Comparison of ENCODE assay signal across 1 cellular context in the genomic region with DNA sequence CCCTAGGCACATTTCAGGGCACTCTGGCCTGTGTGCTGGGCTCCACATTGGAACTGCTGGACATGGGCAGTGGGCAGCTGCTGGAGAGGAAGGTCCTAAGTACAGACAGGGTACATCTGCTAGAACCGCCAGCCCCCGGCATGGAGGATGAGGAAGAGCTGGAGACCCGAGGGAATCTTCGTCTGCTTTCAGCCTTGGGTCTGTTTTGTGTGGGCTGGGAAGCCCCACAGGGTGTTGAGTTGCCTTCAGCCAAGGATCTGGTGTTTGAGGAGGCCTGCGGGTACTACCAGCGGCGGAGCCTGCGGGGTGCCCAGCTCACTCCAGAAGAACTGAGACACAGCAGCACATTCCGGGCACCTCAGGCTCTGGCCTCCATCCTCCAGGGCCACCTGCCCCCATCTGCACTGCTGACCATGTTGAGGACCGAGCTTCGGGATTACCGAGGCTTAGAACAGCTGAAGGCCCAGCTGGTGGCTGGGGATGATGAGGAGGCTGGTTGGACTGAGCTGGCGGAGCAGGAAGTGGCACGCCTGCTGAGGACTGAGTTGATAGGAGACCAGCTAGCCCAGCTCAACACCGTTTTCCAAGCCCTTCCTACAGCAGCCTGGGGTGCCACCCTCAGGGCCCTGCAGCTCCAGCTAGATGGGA.
TF ChIP-seq lines count a peak whose summit lies in the region.

No MANE protein-coding gene starts in this region.

TF ChIP-seq in K562, 482 proteins besides CTCF, POLR2A, EP300 and RAD21:
- TF ChIP-seq, protein P1, sequence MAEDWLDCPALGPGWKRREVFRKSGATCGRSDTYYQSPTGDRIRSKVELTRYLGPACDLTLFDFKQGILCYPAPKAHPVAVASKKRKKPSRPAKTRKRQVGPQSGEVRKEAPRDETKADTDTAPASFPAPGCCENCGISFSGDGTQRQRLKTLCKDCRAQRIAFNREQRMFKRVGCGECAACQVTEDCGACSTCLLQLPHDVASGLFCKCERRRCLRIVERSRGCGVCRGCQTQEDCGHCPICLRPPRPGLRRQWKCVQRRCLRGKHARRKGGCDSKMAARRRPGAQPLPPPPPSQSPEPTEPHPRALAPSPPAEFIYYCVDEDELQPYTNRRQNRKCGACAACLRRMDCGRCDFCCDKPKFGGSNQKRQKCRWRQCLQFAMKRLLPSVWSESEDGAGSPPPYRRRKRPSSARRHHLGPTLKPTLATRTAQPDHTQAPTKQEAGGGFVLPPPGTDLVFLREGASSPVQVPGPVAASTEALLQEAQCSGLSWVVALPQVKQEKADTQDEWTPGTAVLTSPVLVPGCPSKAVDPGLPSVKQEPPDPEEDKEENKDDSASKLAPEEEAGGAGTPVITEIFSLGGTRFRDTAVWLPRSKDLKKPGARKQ (CRISPR knock-in tag; IDR thresholded peaks at IDR 0.05) = no peak
- TF ChIP-seq SREBF1 (IDR thresholded peaks at IDR 0.05; ENCODE audit: borderline replicate concordance, low read depth, low read length) = no peak
- no peak for TF ChIP-seq ZNF12 (CRISPR knock-in tag; IDR thresholded peaks at IDR 0.05)
- TF ChIP-seq, protein P2, sequence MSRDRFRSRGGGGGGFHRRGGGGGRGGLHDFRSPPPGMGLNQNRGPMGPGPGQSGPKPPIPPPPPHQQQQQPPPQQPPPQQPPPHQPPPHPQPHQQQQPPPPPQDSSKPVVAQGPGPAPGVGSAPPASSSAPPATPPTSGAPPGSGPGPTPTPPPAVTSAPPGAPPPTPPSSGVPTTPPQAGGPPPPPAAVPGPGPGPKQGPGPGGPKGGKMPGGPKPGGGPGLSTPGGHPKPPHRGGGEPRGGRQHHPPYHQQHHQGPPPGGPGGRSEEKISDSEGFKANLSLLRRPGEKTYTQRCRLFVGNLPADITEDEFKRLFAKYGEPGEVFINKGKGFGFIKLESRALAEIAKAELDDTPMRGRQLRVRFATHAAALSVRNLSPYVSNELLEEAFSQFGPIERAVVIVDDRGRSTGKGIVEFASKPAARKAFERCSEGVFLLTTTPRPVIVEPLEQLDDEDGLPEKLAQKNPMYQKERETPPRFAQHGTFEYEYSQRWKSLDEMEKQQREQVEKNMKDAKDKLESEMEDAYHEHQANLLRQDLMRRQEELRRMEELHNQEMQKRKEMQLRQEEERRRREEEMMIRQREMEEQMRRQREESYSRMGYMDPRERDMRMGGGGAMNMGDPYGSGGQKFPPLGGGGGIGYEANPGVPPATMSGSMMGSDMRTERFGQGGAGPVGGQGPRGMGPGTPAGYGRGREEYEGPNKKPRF (IDR thresholded peaks at IDR 0.05; ENCODE audit: low read depth, low read length) = no peak
- TF ChIP-seq SRSF9 (IDR thresholded peaks at IDR 0.05; ENCODE audit: borderline replicate concordance, low read depth, low read length) = no peak
- TF ChIP-seq ELF4 (CRISPR knock-in tag; IDR thresholded peaks at IDR 0.05) = no peak
- TF ChIP-seq SMAD3 (CRISPR knock-in tag; conservative IDR thresholded peaks at IDR 0.05) = no peak
- TF ChIP-seq NONO (IDR thresholded peaks at IDR 0.05; ENCODE audit: low read depth in 2 of 2, low read length in 1 of 2) = no peak
- no peak for TF ChIP-seq ILK (tag; IDR thresholded peaks at IDR 0.05; ENCODE audit: borderline replicate concordance, low read depth)
- TF ChIP-seq MTA1 (IDR thresholded peaks at IDR 0.05; ENCODE audit: borderline replicate concordance) = no peak
- no peak for TF ChIP-seq ZNF75A (CRISPR knock-in tag; IDR thresholded peaks at IDR 0.05)
- TF ChIP-seq MAZ (CRISPR knock-in tag; conservative IDR thresholded peaks at IDR 0.05 in 1 of 2, IDR thresholded peaks at IDR 0.05 in 1 of 2) = no peak
- TF ChIP-seq BACH1 (tag; IDR thresholded peaks at IDR 0.05) = no peak
- TF ChIP-seq DNMT1 (IDR thresholded peaks at IDR 0.05) = no peak
- TF ChIP-seq, protein P3, sequence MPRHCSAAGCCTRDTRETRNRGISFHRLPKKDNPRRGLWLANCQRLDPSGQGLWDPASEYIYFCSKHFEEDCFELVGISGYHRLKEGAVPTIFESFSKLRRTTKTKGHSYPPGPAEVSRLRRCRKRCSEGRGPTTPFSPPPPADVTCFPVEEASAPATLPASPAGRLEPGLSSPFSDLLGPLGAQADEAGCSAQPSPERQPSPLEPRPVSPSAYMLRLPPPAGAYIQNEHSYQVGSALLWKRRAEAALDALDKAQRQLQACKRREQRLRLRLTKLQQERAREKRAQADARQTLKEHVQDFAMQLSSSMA (CRISPR knock-in tag; IDR thresholded peaks at IDR 0.05) = no peak
- TF ChIP-seq CBFA2T2 (conservative IDR thresholded peaks at IDR 0.05) = no peak
- TF ChIP-seq, protein P4, sequence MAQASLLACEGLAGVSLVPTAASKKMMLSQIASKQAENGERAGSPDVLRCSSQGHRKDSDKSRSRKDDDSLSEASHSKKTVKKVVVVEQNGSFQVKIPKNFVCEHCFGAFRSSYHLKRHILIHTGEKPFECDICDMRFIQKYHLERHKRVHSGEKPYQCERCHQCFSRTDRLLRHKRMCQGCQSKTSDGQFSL (CRISPR knock-in tag; IDR thresholded peaks at IDR 0.05) = no peak
- TF ChIP-seq, protein P4 (tag; IDR thresholded peaks at IDR 0.05) = no peak
- no peak for TF ChIP-seq MTF1 (CRISPR knock-in tag; IDR thresholded peaks at IDR 0.05; ENCODE audit: borderline replicate concordance)
